ENCODE assay signal across 1 cellular context in genomic region chr10:133236411-133237240, GRCh38.
TF ChIP-seq lines count a peak whose summit lies in the region.

No MANE protein-coding gene starts in this region.

TF ChIP-seq in WTC11, 78 proteins besides CTCF, POLR2A, EP300 and RAD21 (continued from another document):
- TF ChIP-seq, protein P1, sequence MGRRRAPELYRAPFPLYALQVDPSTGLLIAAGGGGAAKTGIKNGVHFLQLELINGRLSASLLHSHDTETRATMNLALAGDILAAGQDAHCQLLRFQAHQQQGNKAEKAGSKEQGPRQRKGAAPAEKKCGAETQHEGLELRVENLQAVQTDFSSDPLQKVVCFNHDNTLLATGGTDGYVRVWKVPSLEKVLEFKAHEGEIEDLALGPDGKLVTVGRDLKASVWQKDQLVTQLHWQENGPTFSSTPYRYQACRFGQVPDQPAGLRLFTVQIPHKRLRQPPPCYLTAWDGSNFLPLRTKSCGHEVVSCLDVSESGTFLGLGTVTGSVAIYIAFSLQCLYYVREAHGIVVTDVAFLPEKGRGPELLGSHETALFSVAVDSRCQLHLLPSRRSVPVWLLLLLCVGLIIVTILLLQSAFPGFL (CRISPR knock-in tag; IDR thresholded peaks at IDR 0.05; ENCODE audit: borderline replicate concordance) = no peak
- TF ChIP-seq MYBL2 (CRISPR knock-in tag; IDR thresholded peaks at IDR 0.05) (no peak), SMAD4 (CRISPR knock-in tag; IDR thresholded peaks at IDR 0.05) (no peak), ATF3 (CRISPR knock-in tag; conservative IDR thresholded peaks at IDR 0.05) (no peak), JAZF1 (CRISPR knock-in tag; IDR thresholded peaks at IDR 0.05) (no peak), KAT7 (CRISPR knock-in tag; IDR thresholded peaks at IDR 0.05; ENCODE audit: borderline replicate concordance) (0 out of 2 replicates have a peak, but pooled peaks have one; percentile 35), ESRRA (CRISPR knock-in tag; IDR thresholded peaks at IDR 0.05; ENCODE audit: borderline replicate concordance) (0 out of 2 replicates have a peak, but pooled peaks have one; percentile 57), FOXK1 (CRISPR knock-in tag; IDR thresholded peaks at IDR 0.05) (no peak), PRDM15 (CRISPR knock-in tag; IDR thresholded peaks at IDR 0.05) (no peak), ZNF425 (CRISPR knock-in tag; conservative IDR thresholded peaks at IDR 0.05) (no peak), ZNF219 (CRISPR knock-in tag; IDR thresholded peaks at IDR 0.05; ENCODE audit: borderline replicate concordance) (no peak), ZNF263 (CRISPR knock-in tag; IDR thresholded peaks at IDR 0.05; ENCODE audit: low read depth) (no peak), GRHL2 (CRISPR knock-in tag; IDR thresholded peaks at IDR 0.05; ENCODE audit: insufficient replicate concordance, severe bottlenecking) (no peak), RELA (CRISPR knock-in tag; IDR thresholded peaks at IDR 0.05; ENCODE audit: borderline replicate concordance) (peak; percentile 65; the same call in 1 of the 2 replicates), ZNF416 (CRISPR knock-in tag; IDR thresholded peaks at IDR 0.05) (no peak), ATF6 (CRISPR knock-in tag; IDR thresholded peaks at IDR 0.05) (no peak), PRRX2 (CRISPR knock-in tag; IDR thresholded peaks at IDR 0.05) (no peak), ZNF232 (CRISPR knock-in tag; IDR thresholded peaks at IDR 0.05) (no peak), TP53 (CRISPR knock-in tag; IDR thresholded peaks at IDR 0.05) (no peak)
- TF ChIP-seq, protein P2, sequence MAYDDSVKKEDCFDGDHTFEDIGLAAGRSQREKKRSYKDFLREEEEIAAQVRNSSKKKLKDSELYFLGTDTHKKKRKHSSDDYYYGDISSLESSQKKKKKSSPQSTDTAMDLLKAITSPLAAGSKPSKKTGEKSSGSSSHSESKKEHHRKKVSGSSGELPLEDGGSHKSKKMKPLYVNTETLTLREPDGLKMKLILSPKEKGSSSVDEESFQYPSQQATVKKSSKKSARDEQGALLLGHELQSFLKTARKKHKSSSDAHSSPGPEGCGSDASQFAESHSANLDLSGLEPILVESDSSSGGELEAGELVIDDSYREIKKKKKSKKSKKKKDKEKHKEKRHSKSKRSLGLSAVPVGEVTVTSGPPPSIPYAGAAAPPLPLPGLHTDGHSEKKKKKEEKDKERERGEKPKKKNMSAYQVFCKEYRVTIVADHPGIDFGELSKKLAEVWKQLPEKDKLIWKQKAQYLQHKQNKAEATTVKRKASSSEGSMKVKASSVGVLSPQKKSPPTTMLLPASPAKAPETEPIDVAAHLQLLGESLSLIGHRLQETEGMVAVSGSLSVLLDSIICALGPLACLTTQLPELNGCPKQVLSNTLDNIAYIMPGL (CRISPR knock-in tag; IDR thresholded peaks at IDR 0.05) = 0 out of 2 replicates have a peak, but pooled peaks have one; percentile 38
- TF ChIP-seq, protein P3, sequence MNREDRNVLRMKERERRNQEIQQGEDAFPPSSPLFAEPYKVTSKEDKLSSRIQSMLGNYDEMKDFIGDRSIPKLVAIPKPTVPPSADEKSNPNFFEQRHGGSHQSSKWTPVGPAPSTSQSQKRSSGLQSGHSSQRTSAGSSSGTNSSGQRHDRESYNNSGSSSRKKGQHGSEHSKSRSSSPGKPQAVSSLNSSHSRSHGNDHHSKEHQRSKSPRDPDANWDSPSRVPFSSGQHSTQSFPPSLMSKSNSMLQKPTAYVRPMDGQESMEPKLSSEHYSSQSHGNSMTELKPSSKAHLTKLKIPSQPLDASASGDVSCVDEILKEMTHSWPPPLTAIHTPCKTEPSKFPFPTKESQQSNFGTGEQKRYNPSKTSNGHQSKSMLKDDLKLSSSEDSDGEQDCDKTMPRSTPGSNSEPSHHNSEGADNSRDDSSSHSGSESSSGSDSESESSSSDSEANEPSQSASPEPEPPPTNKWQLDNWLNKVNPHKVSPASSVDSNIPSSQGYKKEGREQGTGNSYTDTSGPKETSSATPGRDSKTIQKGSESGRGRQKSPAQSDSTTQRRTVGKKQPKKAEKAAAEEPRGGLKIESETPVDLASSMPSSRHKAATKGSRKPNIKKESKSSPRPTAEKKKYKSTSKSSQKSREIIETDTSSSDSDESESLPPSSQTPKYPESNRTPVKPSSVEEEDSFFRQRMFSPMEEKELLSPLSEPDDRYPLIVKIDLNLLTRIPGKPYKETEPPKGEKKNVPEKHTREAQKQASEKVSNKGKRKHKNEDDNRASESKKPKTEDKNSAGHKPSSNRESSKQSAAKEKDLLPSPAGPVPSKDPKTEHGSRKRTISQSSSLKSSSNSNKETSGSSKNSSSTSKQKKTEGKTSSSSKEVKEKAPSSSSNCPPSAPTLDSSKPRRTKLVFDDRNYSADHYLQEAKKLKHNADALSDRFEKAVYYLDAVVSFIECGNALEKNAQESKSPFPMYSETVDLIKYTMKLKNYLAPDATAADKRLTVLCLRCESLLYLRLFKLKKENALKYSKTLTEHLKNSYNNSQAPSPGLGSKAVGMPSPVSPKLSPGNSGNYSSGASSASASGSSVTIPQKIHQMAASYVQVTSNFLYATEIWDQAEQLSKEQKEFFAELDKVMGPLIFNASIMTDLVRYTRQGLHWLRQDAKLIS (CRISPR knock-in tag; IDR thresholded peaks at IDR 0.05; ENCODE audit: borderline replicate concordance) = no peak
